ENCODE assay signal across 16 cellular contexts in the genomic region with DNA sequence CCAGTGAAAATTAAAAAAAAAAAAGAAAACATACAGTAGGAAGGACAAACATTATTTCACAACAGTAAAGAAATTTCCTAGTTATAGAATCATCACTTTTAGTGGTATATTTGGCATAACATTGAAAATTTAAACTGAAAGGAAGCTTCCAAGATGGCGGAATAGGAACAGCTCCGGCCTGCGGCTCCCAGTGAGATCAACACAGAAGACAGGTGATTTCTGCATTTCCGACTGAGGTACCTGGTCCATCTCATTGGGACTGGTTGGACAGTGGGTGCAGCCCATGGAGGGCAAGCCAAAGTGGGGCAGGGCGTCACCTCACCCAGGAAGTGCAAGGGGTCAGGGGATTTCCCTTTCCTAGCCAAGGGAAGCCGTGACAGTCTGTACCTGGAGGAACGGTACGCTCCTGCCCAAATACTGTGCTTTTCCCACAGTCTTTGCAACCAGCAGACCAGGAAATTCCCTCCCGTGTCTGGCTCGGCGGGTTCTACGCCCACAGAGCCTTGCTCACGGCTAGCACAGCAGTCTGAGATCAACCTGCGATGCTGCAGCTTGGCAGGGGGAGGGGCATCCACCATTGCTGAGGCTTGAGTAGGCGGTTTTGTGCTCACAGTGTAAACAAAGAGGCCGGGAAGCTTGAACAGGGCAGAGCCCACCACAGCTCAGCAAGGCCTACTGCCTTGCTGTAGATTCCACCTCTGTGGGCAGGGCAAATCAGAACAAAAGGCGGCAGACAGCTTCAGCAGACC. TPM values are rescaled to one million over a fixed set of nuclear protein-coding genes. Genes with fewer than 3 reads are reported as not detected.
"Had no signal": no experiment of that assay in that cellular context is flagged by ENCODE, and none has a peak within 500 bp of the region (broad histone marks: within the 10 kb centered on the region; RNA-seq: fewer than 3 reads in every experiment).

No MANE protein-coding gene starts in this region.

- H3K27ac Mint-ChIP-seq: activated naive CD8-positive, alpha-beta T cell treated with anti-CD3 and anti-CD28 coated beads, Interleukin-2, amount 50 U/mL, for 24 hours; natural killer cell had no signal

- H3K36me3 Mint-ChIP-seq: natural killer cell had no signal

- H3K4me3 Mint-ChIP-seq: activated naive CD8-positive, alpha-beta T cell treated with anti-CD3 and anti-CD28 coated beads, Interleukin-2, amount 50 U/mL, for 24 hours; natural killer cell had no signal

- ATAC-seq: activated naive CD8-positive, alpha-beta T cell treated with anti-CD3 and anti-CD28 coated beads, Interleukin-2, amount 50 U/mL, for 24 hours; natural killer cell had no signal

- H3K4me3 ChIP-seq: lung, stomach, thoracic aorta had no signal

- H3K4me1 Mint-ChIP-seq: activated naive CD8-positive, alpha-beta T cell treated with anti-CD3 and anti-CD28 coated beads, Interleukin-2, amount 50 U/mL, for 24 hours; natural killer cell had no signal

- DNase-seq: activated CD4-positive, alpha-beta T cell treated with anti-CD3 and anti-CD28 coated beads for 4 hours; activated naive CD8-positive, alpha-beta T cell treated with anti-CD3 and anti-CD28 coated beads, Interleukin-2, amount 50 U/mL, for 24 hours; cortex of kidney; effector CD8-positive, alpha-beta T cell; erythroblast; hippocampal formation; natural killer cell; stimulated activated CD4-positive, alpha-beta T cell treated with anti-CD3 and anti-CD28 coated beads, Interleukin-2, amount 100 ng/mL, for 48 hours; stomach; T-helper 9 cell had no signal

RNA-seq across cellular contexts. Expression of gene PON3, which starts 19.4 kb away (rescaled TPM):
- total RNA-seq: astrocyte, natural killer cell, thoracic aorta had no signal

RNA-seq across cellular contexts. Expression of gene PON1, which starts 52.5 kb away (rescaled TPM):
- total RNA-seq: cardiac septum, natural killer cell, pulmonary artery endothelial cell, thoracic aorta, ureter had no signal
